In genomic region chr11:62667460-62667859, GRCh38 we compare ENCODE assay signal across 1 cellular context.
TF ChIP-seq lines count a peak whose summit lies in the region.

No MANE protein-coding gene starts in this region.

TF ChIP-seq in HCT116, 20 proteins besides CTCF, POLR2A, EP300 and RAD21:
- TF ChIP-seq ELF1 (IDR thresholded peaks at IDR 0.05; ENCODE audit: borderline replicate concordance, low read depth) (no peak), ZNF274 (IDR thresholded peaks at IDR 0.05; ENCODE audit: low read depth, low read length) (no peak), POLR2AphosphoS5 (IDR thresholded peaks at IDR 0.05; ENCODE audit: low read depth, low read length) (peak; percentile 35; the same call in 1 of the 2 replicates)
